11 cellular contexts compared by ENCODE assay signal in the genomic region with DNA sequence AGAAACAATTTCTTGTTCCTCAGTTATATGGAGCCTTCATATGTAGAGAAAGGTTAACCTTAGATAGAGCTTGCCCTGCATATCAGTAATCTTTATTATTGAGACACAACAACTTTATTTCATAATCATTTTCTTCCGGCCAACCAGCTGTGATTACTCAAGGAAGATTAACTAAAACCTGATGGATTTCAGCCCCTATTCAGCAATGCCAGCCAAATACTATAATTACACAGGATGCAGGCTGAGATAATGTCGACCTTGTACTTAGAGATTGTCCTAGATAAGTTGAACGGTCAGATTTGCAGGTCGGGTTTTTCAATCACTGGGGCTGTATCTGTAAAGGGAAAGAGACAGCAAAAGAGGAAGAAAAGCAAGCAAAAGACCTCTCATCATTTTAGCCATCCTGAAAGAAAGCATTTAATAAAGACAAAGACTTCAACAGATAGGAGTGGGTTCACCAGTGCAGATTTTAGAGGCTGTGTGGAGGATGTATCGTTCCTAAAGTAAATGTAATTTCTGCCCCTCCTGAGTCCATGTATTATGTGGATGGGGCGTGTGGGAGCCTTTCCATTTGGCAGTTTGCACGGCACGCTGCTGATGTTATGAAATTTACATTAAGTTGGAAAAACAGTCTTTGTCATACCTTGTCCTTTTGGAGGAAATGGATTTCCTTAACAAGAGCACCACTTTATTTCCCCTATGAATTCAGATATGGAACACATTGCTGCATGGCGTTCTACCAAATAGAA.
A peak's percentile ranks its signal among the peaks of the same experiment; 100 is the strongest.
DNase-seq lines count a peak whose midpoint lies in the region; ATAC-seq and TF ChIP-seq lines count a peak whose summit lies in the region.
"Had no signal": no experiment of that assay in that cellular context is flagged by ENCODE, and none has a peak within 500 bp of the region (broad histone marks: within the 10 kb centered on the region; RNA-seq: fewer than 3 reads in every experiment).

No MANE protein-coding gene starts in this region.

- no peaks in the 10 kb centered on the region for H3K36me3 ChIP-seq in body of pancreas (replicated peaks in 1 of 2; ENCODE audit: insufficient read depth in 1 of 2, low read depth in 2 of 2)
- no peaks in the 10 kb centered on the region for H3K36me3 ChIP-seq in skeletal muscle satellite cell (ENCODE audit: insufficient read depth, low read length)
- H3K36me3 ChIP-seq: right lobe of liver had no signal

- WGBS in body of pancreas, 2 donors = 28 to 37% methylated on average over 9 of the region's 9 CpGs

- peak; percentile 55 for ATAC-seq in body of pancreas
- no peak for ATAC-seq in effector memory CD8-positive, alpha-beta T cell (replicated peaks)
- ATAC-seq: activated naive CD8-positive, alpha-beta T cell treated with anti-CD3 and anti-CD28 coated beads, Interleukin-2, amount 50 U/mL, for 24 hours had no signal

- in situ Hi-C loops in KBM-7 (cut with MboI; ENCODE audit: low pct_unique_long_range_greater_than_20kb, low sequenced_read_pairs) = no loop called here

- H3K9ac ChIP-seq in skeletal muscle satellite cell (ENCODE audit: low read depth, low read length) = peak overlapping the region; percentile 1

- H3K27ac Mint-ChIP-seq in nephron progenitor cell = no peak overlapping the region
- H3K27ac Mint-ChIP-seq in effector memory CD8-positive, alpha-beta T cell = no peak overlapping the region
- H3K27ac Mint-ChIP-seq: activated naive CD8-positive, alpha-beta T cell treated with anti-CD3 and anti-CD28 coated beads, Interleukin-2, amount 50 U/mL, for 24 hours had no signal

- H3K4me1 ChIP-seq in body of pancreas (no peaks in the 10 kb centered on the region), skeletal muscle satellite cell (ENCODE audit: control insufficient read depth, insufficient read depth, low read length) (peaks cover 22% of the 10 kb centered on the region)
- H3K4me1 ChIP-seq: right lobe of liver had no signal

- H3K27ac ChIP-seq in body of pancreas (no peak overlapping the region), substantia nigra (ENCODE audit: low read depth, low read length, poor library complexity, severe bottlenecking) (no peak overlapping the region)
- H3K27ac ChIP-seq: right lobe of liver had no signal

- intact Hi-C loops in body of pancreas (cut with DNase I) = no loop called here

- no peaks in the 10 kb centered on the region for H3K27me3 Mint-ChIP-seq in nephron progenitor cell (ENCODE audit: low read depth, poor library complexity)
- H3K27me3 Mint-ChIP-seq in effector memory CD8-positive, alpha-beta T cell = no peaks in the 10 kb centered on the region
- H3K27me3 Mint-ChIP-seq: activated naive CD8-positive, alpha-beta T cell treated with anti-CD3 and anti-CD28 coated beads, Interleukin-2, amount 50 U/mL, for 24 hours had no signal

- H3K4me3 Mint-ChIP-seq in nephron progenitor cell = no peak overlapping the region
- H3K4me3 Mint-ChIP-seq in effector memory CD8-positive, alpha-beta T cell = no peak overlapping the region
- H3K4me3 Mint-ChIP-seq: activated naive CD8-positive, alpha-beta T cell treated with anti-CD3 and anti-CD28 coated beads, Interleukin-2, amount 50 U/mL, for 24 hours had no signal

- peaks cover 28% of the 10 kb centered on the region for H3K4me1 Mint-ChIP-seq in nephron progenitor cell
- H3K4me1 Mint-ChIP-seq in effector memory CD8-positive, alpha-beta T cell (ENCODE audit: low read depth in 2 of 2) = no peaks in the 10 kb centered on the region
- H3K4me1 Mint-ChIP-seq: activated naive CD8-positive, alpha-beta T cell treated with anti-CD3 and anti-CD28 coated beads, Interleukin-2, amount 50 U/mL, for 24 hours had no signal

- H3K36me3 Mint-ChIP-seq in nephron progenitor cell (ENCODE audit: low read depth) = no peaks in the 10 kb centered on the region
- no peaks in the 10 kb centered on the region for H3K36me3 Mint-ChIP-seq in effector memory CD8-positive, alpha-beta T cell (ENCODE audit: insufficient read depth)

- DNase-seq in KBM-7 (peak; percentile 29), body of pancreas (no peak), kidney glomerular epithelial cell (lab: John Stamatoyannopoulos, UW) (peak; percentile 9), nephron progenitor cell (no peak), GM20000 (ENCODE audit: low spot score) (no peak), substantia nigra (lab: John Stamatoyannopoulos, UW) (no peak)
- DNase-seq in effector memory CD8-positive, alpha-beta T cell = no peak
- DNase-seq: activated naive CD8-positive, alpha-beta T cell treated with anti-CD3 and anti-CD28 coated beads, Interleukin-2, amount 50 U/mL, for 24 hours; effector memory CD4-positive, alpha-beta T cell; right lobe of liver had no signal

- H3K4me3 ChIP-seq in body of pancreas = no peak overlapping the region
- H3K4me3 ChIP-seq in skeletal muscle satellite cell (ENCODE audit: low read length) = peak overlapping the region; percentile 1
- H3K4me3 ChIP-seq: right lobe of liver had no signal

- no peak for TF ChIP-seq POLR2A in body of pancreas (IDR thresholded peaks at IDR 0.05)

- peak overlapping the region; percentile 52 for H3K4me2 ChIP-seq in skeletal muscle satellite cell (ENCODE audit: low read length)

- H3K27me3 ChIP-seq in body of pancreas = no peaks in the 10 kb centered on the region
- H3K27me3 ChIP-seq in skeletal muscle satellite cell (ENCODE audit: control insufficient read depth, insufficient read depth, low read length) = no peaks in the 10 kb centered on the region
- H3K27me3 ChIP-seq: right lobe of liver had no signal

- no peaks in the 10 kb centered on the region for H3K9me3 ChIP-seq in body of pancreas
- no peaks in the 10 kb centered on the region for H3K9me3 ChIP-seq in skeletal muscle satellite cell (replicated peaks; ENCODE audit: low read length)
- H3K9me3 ChIP-seq: right lobe of liver had no signal

- TF ChIP-seq CTCF in body of pancreas (IDR thresholded peaks at IDR 0.05) (no peak), nephron progenitor cell (IDR thresholded peaks at IDR 0.05) (no peak), GM20000 (IDR thresholded peaks at IDR 0.05; ENCODE audit: extremely low read depth, missing control alignments) (no peak)

- peaks cover 3% of the 10 kb centered on the region for H3K9me3 Mint-ChIP-seq in nephron progenitor cell
- H3K9me3 Mint-ChIP-seq in effector memory CD8-positive, alpha-beta T cell = peaks cover 0 to 4% of the 10 kb centered on the region in 2 donors
- H3K9me3 Mint-ChIP-seq: activated naive CD8-positive, alpha-beta T cell treated with anti-CD3 and anti-CD28 coated beads, Interleukin-2, amount 50 U/mL, for 24 hours had no signal

Comparison
In these comparisons a context has a peak if more than half of its experiments do, and no peak if none do; other contexts are left out.
1. DNase-seq: peak in KBM-7 (single experiment) and kidney glomerular epithelial cell (single experiment); none in body of pancreas (0 of 4), nephron progenitor cell (single experiment), GM20000 (single experiment), substantia nigra (0 of 49) and effector memory CD8-positive, alpha-beta T cell (0 of 3).